In the genomic region with DNA sequence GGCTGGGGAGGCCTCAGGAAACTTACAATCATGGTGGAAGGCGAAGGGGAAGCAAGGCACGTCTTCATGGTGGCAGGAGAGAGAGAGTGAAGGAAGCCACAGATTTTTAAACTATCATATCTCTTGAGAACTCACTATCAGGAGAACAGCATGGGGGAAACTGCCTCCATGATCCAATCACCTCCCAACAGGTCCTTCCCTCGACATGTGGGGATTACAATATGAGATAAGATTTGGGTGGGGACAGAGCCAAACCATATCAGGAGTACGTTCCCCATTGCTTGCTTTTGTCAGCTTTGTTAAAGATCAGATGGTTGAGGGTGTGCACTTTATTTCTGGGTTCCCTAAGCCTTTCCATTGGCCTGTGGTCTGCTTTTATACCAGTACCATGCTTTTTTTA, we compare ENCODE assay signal across 32 cellular contexts.
"Had no signal": no experiment of that assay in that cellular context is flagged by ENCODE, and none has a peak within 500 bp of the region (broad histone marks: within the 10 kb centered on the region; RNA-seq: fewer than 3 reads in every experiment).

No MANE protein-coding gene starts in this region.

- DNase-seq: activated CD4-positive, alpha-beta T cell treated with anti-CD3 and anti-CD28 coated beads for 1 hour; activated CD4-positive, alpha-beta T cell treated with anti-CD3 and anti-CD28 coated beads for 4 hours; activated CD4-positive, alpha-beta T cell treated with anti-CD3 and anti-CD28 coated beads, Interleukin-2, amount 50 U/mL, for 1 hour; activated CD4-positive, alpha-beta T cell treated with anti-CD3 and anti-CD28 coated beads, Interleukin-2, amount 50 U/mL, for 48 hours; activated CD8-positive, alpha-beta memory T cell treated with anti-CD3 and anti-CD28 coated beads for 24 hours; activated CD8-positive, alpha-beta T cell treated with anti-CD3 and anti-CD28 coated beads for 36 hours; activated effector memory CD4-positive, alpha-beta T cell treated with Interleukin-2 at 50 U/mL for 16 hours; activated gamma-delta T cell treated with Interleukin-2 at 50 U/mL for 16 hours; activated naive CD4-positive, alpha-beta T cell treated with anti-CD3 and anti-CD28 coated beads, Interleukin-2, amount 50 U/mL, for 16 hours; activated naive CD4-positive, alpha-beta T cell treated with Interleukin-2 at 50 U/mL for 16 hours; activated T-cell treated with anti-CD3 and anti-CD28 coated beads, Interleukin-2, amount 50 U/mL, for 4 hours; amniotic stem cell; anterior cingulate cortex; brain microvascular endothelial cell; dorsolateral prefrontal cortex; effector memory CD4-positive, alpha-beta T cell; endodermal cell; foreskin fibroblast; head of caudate nucleus; T-cell had no signal

- H3K27ac ChIP-seq: brain microvascular endothelial cell, coronary artery, dorsolateral prefrontal cortex, VCaP had no signal

- FAIRE-seq: astrocyte, bronchial epithelial cell, frontal cortex, TTC549 had no signal

- H3K4me1 Mint-ChIP-seq: activated T-helper 17 cell treated with anti-CD3 and anti-CD28 coated beads, Interleukin-2, amount 50 U/mL, for 72 hours; T-cell had no signal

- H3K27me3 Mint-ChIP-seq: central memory CD8-positive, alpha-beta T cell had no signal

- H3K36me3 Mint-ChIP-seq: activated naive CD8-positive, alpha-beta T cell; T-cell; WTC11 had no signal

- H3K27ac Mint-ChIP-seq: activated CD8-positive, alpha-beta T cell treated with anti-CD3 and anti-CD28 coated beads for 36 hours; activated naive CD8-positive, alpha-beta T cell; activated T-helper 17 cell treated with anti-CD3 and anti-CD28 coated beads, Interleukin-2, amount 50 U/mL, for 72 hours; dendritic cell treated with granulocyte-macrophage colony-stimulating factor and Interleukin-4, amounts not matched to agents 40 ng/mL and 50 ng/mL, for 4 days; endodermal cell; T-cell; T-helper 1 cell treated with Interleukin-12 subunit alpha and Interleukin-12 subunit beta and Interleukin-4 antibody, amounts not matched to agents 30 μg/mL and 1 μg/mL, for 36 hours; WTC11 had no signal

- H3K9me3 Mint-ChIP-seq: activated CD8-positive, alpha-beta T cell treated with anti-CD3 and anti-CD28 coated beads for 36 hours; activated T-cell treated with anti-CD3 and anti-CD28 coated beads, Interleukin-2, amount 50 U/mL, for 4 hours; activated T-helper 17 cell treated with anti-CD3 and anti-CD28 coated beads, Interleukin-2, amount 50 U/mL, for 72 hours; central memory CD8-positive, alpha-beta T cell; dendritic cell treated with granulocyte-macrophage colony-stimulating factor and Interleukin-4, amounts not matched to agents 40 ng/mL and 50 ng/mL, for 4 days; endodermal cell; T-cell; T-helper 1 cell treated with Interleukin-12 subunit alpha and Interleukin-12 subunit beta and Interleukin-4 antibody, amounts not matched to agents 30 μg/mL and 1 μg/mL, for 36 hours; WTC11 had no signal

- H3K4me3 Mint-ChIP-seq: activated CD8-positive, alpha-beta T cell treated with anti-CD3 and anti-CD28 coated beads for 36 hours; activated naive CD8-positive, alpha-beta T cell; activated T-cell treated with anti-CD3 and anti-CD28 coated beads, Interleukin-2, amount 50 U/mL, for 4 hours; activated T-helper 17 cell treated with anti-CD3 and anti-CD28 coated beads, Interleukin-2, amount 50 U/mL, for 72 hours; central memory CD8-positive, alpha-beta T cell; dendritic cell treated with granulocyte-macrophage colony-stimulating factor and Interleukin-4, amounts not matched to agents 40 ng/mL and 50 ng/mL, for 4 days; endodermal cell; T-cell; T-helper 1 cell treated with Interleukin-12 subunit alpha and Interleukin-12 subunit beta and Interleukin-4 antibody, amounts not matched to agents 30 μg/mL and 1 μg/mL, for 36 hours; WTC11 had no signal

- H3K4me3 ChIP-seq: coronary artery, dorsolateral prefrontal cortex had no signal

- H3K36me3 ChIP-seq: brain microvascular endothelial cell had no signal
